ENCODE assay signal across 18 cellular contexts in the genomic region with DNA sequence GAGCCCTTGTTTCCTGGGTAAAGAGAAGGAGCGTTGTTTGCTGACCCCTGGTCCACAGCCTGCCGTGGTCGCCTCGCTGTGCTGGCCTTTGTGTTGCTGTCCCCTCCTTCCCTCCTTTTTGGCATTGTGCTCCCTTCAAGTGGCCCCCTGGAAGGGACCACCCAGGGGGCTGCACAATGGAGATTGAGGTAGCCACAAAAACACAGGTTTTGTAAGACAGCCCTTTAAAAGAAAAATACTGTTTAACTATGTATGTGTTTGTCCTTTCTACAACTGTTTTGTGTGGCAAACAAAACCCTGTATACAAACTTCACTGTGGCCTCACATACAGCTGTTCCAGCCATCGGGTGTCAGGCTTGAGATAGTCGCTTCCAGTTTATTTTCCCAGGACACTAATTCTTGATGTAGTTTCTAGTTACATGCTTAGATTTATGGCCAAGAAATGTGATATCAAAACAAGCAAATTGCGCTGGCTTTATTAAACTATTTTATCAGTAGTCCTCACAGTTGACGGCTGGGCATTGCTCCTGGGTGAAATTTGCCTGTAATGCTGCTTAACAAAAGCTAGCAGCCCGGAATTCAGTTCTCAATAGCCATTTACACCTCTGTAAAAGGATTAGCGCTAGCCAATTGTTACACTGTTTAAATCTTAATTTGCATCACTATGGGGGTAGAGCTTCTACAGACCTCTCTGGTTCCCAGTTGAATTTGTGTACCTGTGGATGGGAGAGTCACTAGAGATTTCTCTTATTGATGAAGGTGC.
DNase-seq lines count a peak whose midpoint lies in the region; ATAC-seq lines count a peak whose summit lies in the region.
"Had no signal": no experiment of that assay in that cellular context is flagged by ENCODE, and none has a peak within 500 bp of the region (broad histone marks: within the 10 kb centered on the region; RNA-seq: fewer than 3 reads in every experiment).

No MANE protein-coding gene starts in this region.

- H3K27me3 ChIP-seq in ectodermal cell (ENCODE audit: control insufficient read depth, insufficient read depth, low read length, poor library complexity, severe bottlenecking), result no peaks in the 10 kb centered on the region
- H3K27me3 ChIP-seq: breast epithelium, dorsolateral prefrontal cortex, neutrophil had no signal

- DNase-seq in NCI-H146 treated with DMSO at 0.1 percent for 48 hours (lab: John Stamatoyannopoulos, UW; ENCODE audit: unreplicated experiment) (peak; percentile 94), myocyte (ENCODE audit: low read depth) (peak; percentile 56), MV-4-11 (lab: John Stamatoyannopoulos, UW) (no peak), T1000 (lab: John Stamatoyannopoulos, UW) (no peak)
- DNase-seq: activated T-cell treated with anti-CD3 and anti-CD28 coated beads for 4 hours, Caco-2, dorsolateral prefrontal cortex, GDM1, T-helper 17 cell, trophoblast cell had no signal

- H3K4me3 ChIP-seq in ectodermal cell (ENCODE audit: insufficient read depth, low read depth, low read length), result peak overlapping the region; percentile 24
- H3K4me3 ChIP-seq: breast epithelium, dorsolateral prefrontal cortex, lung had no signal

- H3K27ac ChIP-seq in ectodermal cell (ENCODE audit: insufficient read depth, low read depth, low read length, poor library complexity, severe bottlenecking), result peak overlapping the region; percentile 93
- H3K27ac ChIP-seq: breast epithelium, neutrophil had no signal

- H3K9ac ChIP-seq in ES-I3 (ENCODE audit: low read depth, low read length), result peak overlapping the region; percentile 17

- WGBS in ectodermal cell, 2 experiments, result 0% methylated on average over 9 to 10 of the region's 10 CpGs

- ATAC-seq in GM19324 (IDR thresholded peaks at IDR 0.05; ENCODE audit: low FRiP score, unreplicated experiment) (no peak), HG03460 (IDR thresholded peaks at IDR 0.05; ENCODE audit: unreplicated experiment) (no peak)
- ATAC-seq: Right ventricle myocardium inferior, T-helper 17 cell had no signal

- H3K9me3 ChIP-seq in ES-I3 (ENCODE audit: control insufficient read depth, insufficient read depth, low read length) (no peaks in the 10 kb centered on the region), ectodermal cell (ENCODE audit: control insufficient read depth, low read length) (no peaks in the 10 kb centered on the region)
- H3K9me3 ChIP-seq: breast epithelium, Caco-2, neutrophil had no signal

- H3K4me1 ChIP-seq in ES-I3 (ENCODE audit: insufficient read depth, low read length) (peaks cover 29% of the 10 kb centered on the region), ectodermal cell (ENCODE audit: control insufficient read depth, insufficient read depth, low read length) (peaks cover 39% of the 10 kb centered on the region)
- H3K4me1 ChIP-seq: breast epithelium had no signal

- H3K36me3 ChIP-seq in ES-I3 (ENCODE audit: insufficient read depth, low read length) (no peaks in the 10 kb centered on the region), ectodermal cell (ENCODE audit: control insufficient read depth, insufficient read depth, low read length) (no peaks in the 10 kb centered on the region)
- H3K36me3 ChIP-seq: breast epithelium, neutrophil had no signal

Comparison
In these comparisons a context has a peak if more than half of its experiments do, and no peak if none do; other contexts are left out.
1. DNase-seq: peak in NCI-H146 treated with DMSO at 0.1 percent for 48 hours (single experiment) and myocyte (single experiment); none in MV-4-11 (single experiment) and T1000 (single experiment).